In the genomic region with DNA sequence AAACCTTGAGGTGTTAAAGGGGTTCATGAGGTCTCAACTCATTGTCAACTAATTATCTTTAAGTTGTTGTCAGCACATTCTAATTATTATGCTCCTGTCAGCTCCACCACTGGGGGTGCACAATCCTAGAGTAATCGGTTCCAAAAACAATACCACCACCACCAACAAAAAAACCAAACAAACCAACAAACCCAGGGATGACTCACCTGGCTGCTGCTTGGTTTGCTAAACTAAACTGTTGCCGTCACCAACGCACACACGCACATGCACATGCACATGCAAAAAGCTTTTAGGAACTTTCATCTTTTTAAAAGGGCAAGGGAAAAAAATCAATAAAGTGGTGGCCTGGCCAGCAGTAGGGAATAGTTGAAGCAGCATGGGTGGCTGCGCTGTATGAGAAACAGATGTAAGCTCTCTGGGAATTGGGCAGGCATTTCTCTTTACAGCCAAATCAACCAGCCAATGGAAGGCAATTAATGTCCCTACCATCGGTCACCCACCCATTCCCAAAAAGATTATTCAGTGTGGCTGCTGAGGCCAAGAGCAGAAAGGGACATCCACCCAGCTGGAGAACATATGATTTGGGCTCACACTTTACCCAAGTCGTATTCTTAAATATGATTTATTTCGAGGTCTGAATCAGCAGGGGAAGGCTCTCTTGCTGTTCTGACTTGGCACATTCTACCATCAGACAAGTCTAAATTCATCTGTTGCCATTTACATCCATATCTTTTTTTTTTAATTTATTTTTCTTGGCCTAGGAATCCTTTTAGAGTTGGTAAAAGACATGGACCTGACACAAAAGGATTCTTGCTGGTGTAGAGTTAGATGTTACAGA, we compare ENCODE assay signal across 2 cellular contexts.
TF ChIP-seq lines count a peak whose summit lies in the region.

No MANE protein-coding gene starts in this region.

TF ChIP-seq in HEK293T, 16 proteins besides CTCF, POLR2A, EP300 and RAD21 (continued from another document):
- TF ChIP-seq L3MBTL2 (conservative IDR thresholded peaks at IDR 0.05), result peak; percentile 38

TF ChIP-seq in HepG2, 621 proteins besides CTCF, POLR2A, EP300 and RAD21 (continued from another document):
- TF ChIP-seq RNF2 (conservative IDR thresholded peaks at IDR 0.05; ENCODE audit: low read depth), result 0 out of 2 replicates have a peak, but pooled peaks have one; percentile 26
- 0 out of 2 replicates have a peak, but pooled peaks have one; percentile 31 for TF ChIP-seq ARNTL (CRISPR knock-in tag; IDR thresholded peaks at IDR 0.05)
- TF ChIP-seq MNT (IDR thresholded peaks at IDR 0.05), result peak; percentile 49; the same call in 1 of the 2 replicates
- TF ChIP-seq MAFF (IDR thresholded peaks at IDR 0.05; ENCODE audit: low read depth, low read length), result peak; percentile 41; the same call in 1 of the 2 replicates
- 0 out of 2 replicates have a peak, but pooled peaks have one; percentile 14 for TF ChIP-seq FOXA3 (CRISPR knock-in tag; IDR thresholded peaks at IDR 0.05)
- TF ChIP-seq ZNF746 (CRISPR knock-in tag; IDR thresholded peaks at IDR 0.05), result no peak
- peak; percentile 38 for TF ChIP-seq GATAD2A (CRISPR knock-in tag; IDR thresholded peaks at IDR 0.05)
- TF ChIP-seq BHLHE40 (IDR thresholded peaks at IDR 0.05; ENCODE audit: low read length), result peak; percentile 91
- TF ChIP-seq GTF3A (CRISPR knock-in tag; conservative IDR thresholded peaks at IDR 0.05), result no peak
- no peak for TF ChIP-seq DNMT3B (CRISPR knock-in tag; conservative IDR thresholded peaks at IDR 0.05)
- TF ChIP-seq, protein P1, sequence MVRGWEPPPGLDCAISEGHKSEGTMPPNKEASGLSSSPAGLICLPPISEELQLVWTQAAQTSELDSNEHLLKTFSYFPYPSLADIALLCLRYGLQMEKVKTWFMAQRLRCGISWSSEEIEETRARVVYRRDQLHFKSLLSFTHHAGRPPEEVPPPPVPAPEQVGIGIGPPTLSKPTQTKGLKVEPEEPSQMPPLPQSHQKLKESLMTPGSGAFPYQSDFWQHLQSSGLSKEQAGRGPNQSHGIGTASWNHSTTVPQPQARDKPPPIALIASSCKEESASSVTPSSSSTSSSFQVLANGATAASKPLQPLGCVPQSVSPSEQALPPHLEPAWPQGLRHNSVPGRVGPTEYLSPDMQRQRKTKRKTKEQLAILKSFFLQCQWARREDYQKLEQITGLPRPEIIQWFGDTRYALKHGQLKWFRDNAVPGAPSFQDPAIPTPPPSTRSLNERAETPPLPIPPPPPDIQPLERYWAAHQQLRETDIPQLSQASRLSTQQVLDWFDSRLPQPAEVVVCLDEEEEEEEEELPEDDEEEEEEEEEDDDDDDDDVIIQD (CRISPR knock-in tag; IDR thresholded peaks at IDR 0.05; ENCODE audit: low read depth), result 0 out of 2 replicates have a peak, but pooled peaks have one; percentile 20
- peak; percentile 86 for TF ChIP-seq ZBTB37 (CRISPR knock-in tag; IDR thresholded peaks at IDR 0.05)
- peak; percentile 44 for TF ChIP-seq SALL1 (CRISPR knock-in tag; IDR thresholded peaks at IDR 0.05)
- no peak for TF ChIP-seq REL (CRISPR knock-in tag; conservative IDR thresholded peaks at IDR 0.05)
- peak; percentile 74 for TF ChIP-seq ONECUT2 (CRISPR knock-in tag; IDR thresholded peaks at IDR 0.05)
- TF ChIP-seq ZFAT (CRISPR knock-in tag; conservative IDR thresholded peaks at IDR 0.05), result no peak
- TF ChIP-seq SOX5 (CRISPR knock-in tag; IDR thresholded peaks at IDR 0.05; ENCODE audit: borderline replicate concordance), result peak; percentile 39; the same call in 1 of the 2 replicates
- TF ChIP-seq ZNF572 (CRISPR knock-in tag; IDR thresholded peaks at IDR 0.05), result no peak
- peak; percentile 16; the same call in 1 of the 2 replicates for TF ChIP-seq TCF7 (IDR thresholded peaks at IDR 0.05; ENCODE audit: low read depth)
- TF ChIP-seq SOX6 (IDR thresholded peaks at IDR 0.05), result no peak
- TF ChIP-seq SOX6 (CRISPR knock-in tag; IDR thresholded peaks at IDR 0.05), result peak; percentile 61; the same call in 1 of the 2 replicates
- no peak for TF ChIP-seq FOXP1 (IDR thresholded peaks at IDR 0.05)
- 0 out of 2 replicates have a peak, but pooled peaks have one; percentile 24 for TF ChIP-seq FOXP1 (CRISPR knock-in tag; IDR thresholded peaks at IDR 0.05)
- TF ChIP-seq PAXIP1 (CRISPR knock-in tag; conservative IDR thresholded peaks at IDR 0.05), result peak; percentile 31; the same call in 1 of the 2 replicates
- TF ChIP-seq ARID5B (CRISPR knock-in tag; IDR thresholded peaks at IDR 0.05), result peak; percentile 37; the same call in 1 of the 2 replicates
